ENCODE assay signal across 8 cellular contexts in genomic region chr12:64256166-64256800, GRCh38. TPM values are rescaled to one million over a fixed set of nuclear protein-coding genes. Genes with fewer than 3 reads are reported as not detected.
DNase-seq lines count a peak whose midpoint lies in the region; ATAC-seq and TF ChIP-seq lines count a peak whose summit lies in the region.

No MANE protein-coding gene starts in this region.

- H3K4me1 ChIP-seq in CD4-positive, CD25-positive, alpha-beta regulatory T cell (ENCODE audit: control insufficient read depth, insufficient read depth, low read length, poor library complexity, severe bottlenecking), result no peaks in the 10 kb centered on the region
- H3K4me1 ChIP-seq in upper lobe of right lung, result peaks cover 5% of the 10 kb centered on the region

- H3K27ac ChIP-seq in CD4-positive, CD25-positive, alpha-beta regulatory T cell (ENCODE audit: insufficient read depth, low read length, poor library complexity, severe bottlenecking), result no peak overlapping the region
- H3K27ac ChIP-seq in caudate nucleus (ENCODE audit: low read depth, low read length) (peak overlapping the region; percentile 45), upper lobe of right lung (no peak overlapping the region)

- intact Hi-C loops in upper lobe of right lung (cut with DNase I), result loop anchor here (5.0 kb wide), 1 partner anchor 419 kb away; no protein-coding TSS in a partner anchor
- intact Hi-C loops in lower leg skin (cut with DNase I; ENCODE audit: low total_unique reads), result no loop called here

- H3K36me3 Mint-ChIP-seq in CD4-positive, CD25-positive, alpha-beta regulatory T cell, result no peaks in the 10 kb centered on the region

- peak; percentile 83 for TF ChIP-seq CTCF in upper lobe of right lung (IDR thresholded peaks at IDR 0.05)
- no peak for TF ChIP-seq CTCF in lower leg skin (IDR thresholded peaks at IDR 0.05)

- no peak for ATAC-seq in CD4-positive, CD25-positive, alpha-beta regulatory T cell (ENCODE audit: low read depth in 2 of 2)
- ATAC-seq in upper lobe of right lung, result peak; percentile 64
- no peak for ATAC-seq in stimulated activated naive CD8-positive, alpha-beta T cell treated with anti-CD3 and anti-CD28 coated beads, Interleukin-15, Interleukin-2, amounts not matched to agents 100 U/mL and 50 U/mL, for 24 hours

- CTCF ChIA-PET in HEK293T (lab: Yijun Ruan, JAX), result interaction anchor here (0.9 to 1.3 kb wide), 3 partner anchors 14 to 430 kb away, joined by 3 read pairs; no protein-coding TSS in a partner anchor

- 64 to 67% methylated on average over 4 of the region's 4 CpGs for WGBS in lower leg skin, 2 donors

- H3K9me3 ChIP-seq in CD4-positive, CD25-positive, alpha-beta regulatory T cell (ENCODE audit: control insufficient read depth in 2 of 2, low read length in 2 of 2), result no peaks in the 10 kb centered on the region
- H3K9me3 ChIP-seq in upper lobe of right lung, result no peaks in the 10 kb centered on the region

- no peak overlapping the region for H3K4me3 ChIP-seq in CD4-positive, CD25-positive, alpha-beta regulatory T cell (ENCODE audit: low read depth, low read length)
- H3K4me3 ChIP-seq in upper lobe of right lung (no peak overlapping the region), lower leg skin (ENCODE audit: low read depth, poor library complexity, severe bottlenecking) (no peak overlapping the region)

- H3K4me3 Mint-ChIP-seq in CD4-positive, CD25-positive, alpha-beta regulatory T cell, result no peak overlapping the region

- H3K27me3 ChIP-seq in CD4-positive, CD25-positive, alpha-beta regulatory T cell (ENCODE audit: control insufficient read depth, insufficient read depth, low read length), result no peaks in the 10 kb centered on the region
- no peaks in the 10 kb centered on the region for H3K27me3 ChIP-seq in upper lobe of right lung

- no peak for TF ChIP-seq POLR2A in lower leg skin (IDR thresholded peaks at IDR 0.05)

- no peaks in the 10 kb centered on the region for H3K36me3 ChIP-seq in CD4-positive, CD25-positive, alpha-beta regulatory T cell (ENCODE audit: control insufficient read depth, insufficient read depth, low read length)
- no peaks in the 10 kb centered on the region for H3K36me3 ChIP-seq in upper lobe of right lung

- peaks cover 0 to 2% (median 0%) of the 10 kb centered on the region in 4 donors for H3K4me1 Mint-ChIP-seq in CD4-positive, CD25-positive, alpha-beta regulatory T cell

- peak in 2 of 3 donors; percentile 55 to 57 for DNase-seq in CD4-positive, CD25-positive, alpha-beta regulatory T cell
- DNase-seq in HEK293T (ENCODE audit: extremely low spot score) (peak; percentile 27), NCI-H524 treated with DMSO at 0.1 percent for 48 hours (lab: John Stamatoyannopoulos, UW) (peak; percentile 4), caudate nucleus (lab: John Stamatoyannopoulos, UW) (peak in 2 of 61 donors; percentile 6 to 22), left kidney (ENCODE audit: low read depth, low spot score) (peak; percentile 84), upper lobe of right lung (no peak), lower leg skin (ENCODE audit: low spot score in 2 of 2) (no peak)
- no peak for DNase-seq in stimulated activated naive CD8-positive, alpha-beta T cell treated with anti-CD3 and anti-CD28 coated beads, Interleukin-15, Interleukin-2, amounts not matched to agents 100 U/mL and 50 U/mL, for 24 hours

- peaks cover 4% of the 10 kb centered on the region for H3K27me3 Mint-ChIP-seq in CD4-positive, CD25-positive, alpha-beta regulatory T cell

- H3K9me3 Mint-ChIP-seq in CD4-positive, CD25-positive, alpha-beta regulatory T cell, result no peaks in the 10 kb centered on the region

- POLR2A ChIA-PET in HEK293T (lab: Yijun Ruan, JAX), result no interaction called here

- no peak overlapping the region for H3K27ac Mint-ChIP-seq in CD4-positive, CD25-positive, alpha-beta regulatory T cell

TF ChIP-seq in HEK293T, 16 proteins besides CTCF, POLR2A, EP300 and RAD21:
- TF ChIP-seq TARDBP (IDR thresholded peaks at IDR 0.05), result no peak
- TF ChIP-seq NFRKB (IDR thresholded peaks at IDR 0.05), result no peak
- TF ChIP-seq ZNF384 (IDR thresholded peaks at IDR 0.05), result no peak
- TF ChIP-seq FOXM1 (IDR thresholded peaks at IDR 0.05; ENCODE audit: borderline replicate concordance), result no peak
- no peak for TF ChIP-seq LEF1 (IDR thresholded peaks at IDR 0.05; ENCODE audit: borderline replicate concordance)
- TF ChIP-seq FOXA1 (IDR thresholded peaks at IDR 0.05), result no peak
- TF ChIP-seq SP1 (IDR thresholded peaks at IDR 0.05), result no peak
- no peak for TF ChIP-seq HDGF (IDR thresholded peaks at IDR 0.05; ENCODE audit: borderline replicate concordance)
- TF ChIP-seq FOXK2 (IDR thresholded peaks at IDR 0.05), result no peak
- no peak for TF ChIP-seq L3MBTL2 (conservative IDR thresholded peaks at IDR 0.05)
- TF ChIP-seq BHLHE40 (IDR thresholded peaks at IDR 0.05; ENCODE audit: borderline replicate concordance), result no peak
- TF ChIP-seq PKNOX1 (IDR thresholded peaks at IDR 0.05), result no peak
- no peak for TF ChIP-seq ARNT (IDR thresholded peaks at IDR 0.05)
- TF ChIP-seq ELF4 (IDR thresholded peaks at IDR 0.05), result no peak
- no peak for TF ChIP-seq CTBP1 (IDR thresholded peaks at IDR 0.05; ENCODE audit: borderline replicate concordance)
- TF ChIP-seq SUZ12 (IDR thresholded peaks at IDR 0.05), result no peak

RNA-seq across cellular contexts. Expression of gene KICS2, which starts 34.2 kb away (rescaled TPM):
- total RNA-seq in CD4-positive, CD25-positive, alpha-beta regulatory T cell, result 26.7 TPM
- polyA plus RNA-seq in CD4-positive, CD25-positive, alpha-beta regulatory T cell, result 10 to 100 TPM; 10.8 to 16.0 (median 11.5) TPM
- 5.4 TPM for total RNA-seq in upper lobe of right lung
- 10 to 100 TPM; 10.1 to 24.6 (median 16.4) TPM for total RNA-seq in lower leg skin

Comparison
In these comparisons a context has a peak if more than half of its experiments do, and no peak if none do; other contexts are left out.
1. DNase-seq: peak in CD4-positive, CD25-positive, alpha-beta regulatory T cell (2 of 3), HEK293T (single experiment), NCI-H524 treated with DMSO at 0.1 percent for 48 hours (single experiment) and left kidney (single experiment); none in upper lobe of right lung (single experiment), stimulated activated naive CD8-positive, alpha-beta T cell treated with anti-CD3 and anti-CD28 coated beads, Interleukin-15, Interleukin-2, amounts not matched to agents 100 U/mL and 50 U/mL, for 24 hours (single experiment) and lower leg skin (0 of 2).